ENCODE assay signal across 22 cellular contexts in genomic region chr7:51786284-51786683, GRCh38.
"Had no signal": no experiment of that assay in that cellular context is flagged by ENCODE, and none has a peak within 500 bp of the region (broad histone marks: within the 10 kb centered on the region; RNA-seq: fewer than 3 reads in every experiment).

No MANE protein-coding gene starts in this region.

- H3K9me3 ChIP-seq: MG63, Peyer's patch, SJCRH30 had no signal

- H3K4me1 Mint-ChIP-seq: IgD-negative memory B cell had no signal

- H3K27ac ChIP-seq: PC-9, Peyer's patch, SJCRH30 had no signal

- H3K27ac Mint-ChIP-seq: IgD-negative memory B cell had no signal

- DNase-seq: KBM-7, MG63, NCI-H1092, NCI-H1105 treated with DMSO at 0.1 percent for 48 hours, NCI-H1417 treated with DMSO at 0.1 percent for 48 hours, NCI-H146, NCI-H1694 treated with DMSO at 0.1 percent for 48 hours, NCI-H1930, NCI-H2081, NCI-H2107, NCI-H2227 treated with DMSO at 0.1 percent for 48 hours, NCI-H526 treated with DMSO at 0.1 percent for 48 hours, NCI-H748 treated with DMSO at 0.1 percent for 48 hours, OCI-M1, PC-9, Peyer's patch, SHP77 treated with DMSO at 0.1 percent for 48 hours, SJCRH30, T-helper 1 cell had no signal

- ATAC-seq: Right ventricle myocardium inferior, SK-N-SH treated with all-trans-retinoic acid at 6 μM for 48 hours had no signal

- H3K36me3 Mint-ChIP-seq: IgD-negative memory B cell had no signal

- H3K4me3 ChIP-seq: MG63, PC-9, Peyer's patch, SJCRH30 had no signal

- H3K36me3 ChIP-seq: MG63, Peyer's patch, SJCRH30 had no signal

- H3K4me1 ChIP-seq: Peyer's patch, SJCRH30 had no signal

- H3K27me3 Mint-ChIP-seq: IgD-negative memory B cell had no signal

- H3K4me3 Mint-ChIP-seq: IgD-negative memory B cell had no signal

- H2AFZ ChIP-seq: PC-9 had no signal

- H3K27me3 ChIP-seq: MG63, Peyer's patch, SJCRH30 had no signal

- H3K4me2 ChIP-seq: PC-9 had no signal
